23 cellular contexts compared by ENCODE assay signal in the genomic region with DNA sequence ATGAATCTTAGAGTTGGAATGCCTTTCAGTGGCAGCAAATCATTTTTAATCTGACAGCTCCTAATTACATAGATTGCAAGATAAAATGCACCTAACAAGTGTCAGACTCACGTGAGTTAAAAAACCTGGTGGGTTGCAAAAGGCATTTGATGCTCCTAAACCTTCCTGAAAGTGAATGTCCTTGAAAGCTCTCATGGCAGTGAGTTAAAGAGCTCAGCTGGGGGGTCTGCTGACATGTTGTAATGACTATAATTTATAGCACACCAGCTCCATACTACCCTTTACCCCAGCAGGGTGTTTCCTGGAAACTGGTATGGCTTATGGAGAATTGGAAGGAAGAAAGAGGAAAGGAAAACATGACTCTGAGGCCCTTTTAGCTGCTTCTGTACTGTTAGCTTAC.
"Had no signal": no experiment of that assay in that cellular context is flagged by ENCODE, and none has a peak within 500 bp of the region (broad histone marks: within the 10 kb centered on the region; RNA-seq: fewer than 3 reads in every experiment).

No MANE protein-coding gene starts in this region.

- H3K27ac ChIP-seq: ascending aorta, body of pancreas, Peyer's patch, RWPE1, SJCRH30 had no signal

- DNase-seq: activated CD4-positive, alpha-beta T cell treated with anti-CD3 and anti-CD28 coated beads for 4 hours; activated CD8-positive, alpha-beta T cell treated with anti-CD3 and anti-CD28 coated beads for 36 hours; activated effector memory CD4-positive, alpha-beta T cell treated with Interleukin-2 at 50 U/mL for 16 hours; activated naive CD4-positive, alpha-beta T cell; activated naive CD8-positive, alpha-beta T cell treated with anti-CD3 and anti-CD28 coated beads, Interleukin-2, amount 50 U/mL, for 24 hours; activated T-cell treated with anti-CD3 and anti-CD28 coated beads, Interleukin-2, amount 50 U/mL, for 24 hours; amniotic stem cell; body of pancreas; cortex of kidney; MG63; MV-4-11; NCI-H1092 treated with DMSO at 0.1 percent for 48 hours; NCI-H1436 treated with DMSO at 0.1 percent for 48 hours; NCI-H1930; NCI-H226; NCI-H510A treated with DMSO at 0.1 percent for 48 hours; NCI-H774; NK-92 treated with Interleukin-12 subunit alpha and Interleukin-12 subunit beta, amount 100 ng/mL, for 24 hours; Peyer's patch; Right ventricle myocardium superior; SJCRH30 had no signal

- H3K36me3 ChIP-seq: ascending aorta, MG63, Peyer's patch, SJCRH30 had no signal

- H3K4me1 ChIP-seq: ascending aorta, body of pancreas, Peyer's patch had no signal

- H3K4me3 ChIP-seq: ascending aorta, body of pancreas, MG63, Peyer's patch, SJCRH30 had no signal

- H3K27me3 ChIP-seq: ascending aorta, body of pancreas, MG63, Peyer's patch, SJCRH30 had no signal
